36 cellular contexts compared by ENCODE assay signal in genomic region chr1:75575837-75576236, GRCh38. TPM values are rescaled to one million over a fixed set of nuclear protein-coding genes. Genes with fewer than 3 reads are reported as not detected.
"Had no signal": no experiment of that assay in that cellular context is flagged by ENCODE, and none has a peak within 500 bp of the region (broad histone marks: within the 10 kb centered on the region; RNA-seq: fewer than 3 reads in every experiment).

No MANE protein-coding gene starts in this region.

- ATAC-seq: activated naive CD4-positive, alpha-beta T cell treated with anti-CD3 and anti-CD28 coated beads, Interleukin-2, amount 50 U/mL, for 72 hours; activated naive CD8-positive, alpha-beta T cell treated with anti-CD3 and anti-CD28 coated beads, Interleukin-2, amount 50 U/mL, for 24 hours; activated T-cell treated with anti-CD3 and anti-CD28 coated beads, Interleukin-2, amount 50 U/mL, for 4 hours; activated T-cell treated with anti-CD3 and anti-CD28 coated beads, Interleukin-2, amount 50 U/mL, for 72 hours; activated T-helper 17 cell treated with anti-CD3 and anti-CD28 coated beads, Interleukin-2, amount 50 U/mL, for 72 hours; body of pancreas had no signal

- H3K27ac ChIP-seq: adrenal gland, ascending aorta, body of pancreas, brain microvascular endothelial cell, breast epithelium, cardiac muscle cell had no signal

- H3K4me3 Mint-ChIP-seq: activated naive CD4-positive, alpha-beta T cell treated with anti-CD3 and anti-CD28 coated beads for 36 hours; activated naive CD4-positive, alpha-beta T cell treated with anti-CD3 and anti-CD28 coated beads, Interleukin-2, amount 10 ng/mL, durations not matched to agents 7 days and 5 days; activated naive CD4-positive, alpha-beta T cell treated with anti-CD3 and anti-CD28 coated beads, Interleukin-2, amount 50 U/mL, for 24 hours; activated naive CD8-positive, alpha-beta T cell; activated naive CD8-positive, alpha-beta T cell treated with anti-CD3 and anti-CD28 coated beads for 36 hours; activated naive CD8-positive, alpha-beta T cell treated with anti-CD3 and anti-CD28 coated beads, Interleukin-2, amount 10 ng/mL, durations not matched to agents 7 days and 5 days; activated naive CD8-positive, alpha-beta T cell treated with anti-CD3 and anti-CD28 coated beads, Interleukin-2, amount 50 U/mL, for 24 hours; activated T-cell treated with anti-CD3 and anti-CD28 coated beads, Interleukin-2, amount 50 U/mL, for 24 hours; activated T-cell treated with anti-CD3 and anti-CD28 coated beads, Interleukin-2, amount 50 U/mL, for 4 hours; activated T-cell treated with anti-CD3 and anti-CD28 coated beads, Interleukin-2, amount 50 U/mL, for 72 hours; activated T-helper 1 cell treated with anti-CD3 and anti-CD28 coated beads, Interleukin-12 subunit alpha, Interleukin-12 subunit beta, Interleukin-2, Interleukin-4 antibody, amounts not matched to agents 30 ng/mL and 10 ng/mL and 1 ng/mL, durations not matched to agents 14 hours and 24 hours and 36 hours; activated T-helper 17 cell treated with anti-CD3 and anti-CD28 coated beads, Interleukin-2, amount 50 U/mL, for 72 hours; brain; central memory CD8-positive, alpha-beta T cell had no signal

- H3K4me1 ChIP-seq: adrenal gland, ascending aorta, body of pancreas, breast epithelium had no signal

- H3K27me3 Mint-ChIP-seq: activated naive CD4-positive, alpha-beta T cell treated with anti-CD3 and anti-CD28 coated beads, Interleukin-2, amount 10 ng/mL, durations not matched to agents 7 days and 5 days; brain had no signal

- H3K36me3 Mint-ChIP-seq: activated naive CD4-positive, alpha-beta T cell treated with anti-CD3 and anti-CD28 coated beads, Interleukin-2, amount 10 ng/mL, durations not matched to agents 7 days and 5 days; activated naive CD4-positive, alpha-beta T cell treated with anti-CD3 and anti-CD28 coated beads, Interleukin-2, amount 50 U/mL, for 24 hours; activated naive CD4-positive, alpha-beta T cell treated with anti-CD3 and anti-CD28 coated beads, Interleukin-2, amount 50 U/mL, for 72 hours; activated naive CD8-positive, alpha-beta T cell; activated naive CD8-positive, alpha-beta T cell treated with anti-CD3 and anti-CD28 coated beads for 36 hours; activated naive CD8-positive, alpha-beta T cell treated with anti-CD3 and anti-CD28 coated beads, Interleukin-2, amount 10 ng/mL, durations not matched to agents 7 days and 5 days; brain had no signal

- H3K9me3 ChIP-seq: adrenal gland, ascending aorta, body of pancreas, breast epithelium had no signal

- DNase-seq: activated effector memory CD4-positive, alpha-beta T cell treated with anti-CD3 and anti-CD28 coated beads, Interleukin-2, amount 50 U/mL, for 16 hours; activated effector memory CD4-positive, alpha-beta T cell treated with Interleukin-2 at 50 U/mL for 16 hours; activated gamma-delta T cell; activated gamma-delta T cell treated with Interleukin-2 at 50 U/mL for 16 hours; activated naive CD4-positive, alpha-beta T cell; activated naive CD4-positive, alpha-beta T cell treated with anti-CD3 and anti-CD28 coated beads for 36 hours; activated naive CD4-positive, alpha-beta T cell treated with anti-CD3 and anti-CD28 coated beads, Interleukin-2, amount 10 ng/mL, durations not matched to agents 7 days and 5 days; activated naive CD4-positive, alpha-beta T cell treated with anti-CD3 and anti-CD28 coated beads, Interleukin-2, amount 50 U/mL, for 16 hours; activated naive CD4-positive, alpha-beta T cell treated with Interleukin-2 at 50 U/mL for 16 hours; activated naive CD8-positive, alpha-beta T cell treated with anti-CD3 and anti-CD28 coated beads for 36 hours; activated naive CD8-positive, alpha-beta T cell treated with anti-CD3 and anti-CD28 coated beads, Interleukin-2, amount 10 ng/mL, durations not matched to agents 7 days and 5 days; activated naive CD8-positive, alpha-beta T cell treated with anti-CD3 and anti-CD28 coated beads, Interleukin-2, amount 50 U/mL, for 24 hours; activated T-cell treated with anti-CD3 and anti-CD28 coated beads, Interleukin-2, amount 50 U/mL, for 24 hours; activated T-cell treated with anti-CD3 and anti-CD28 coated beads, Interleukin-2, amount 50 U/mL, for 4 hours; activated T-cell treated with anti-CD3 and anti-CD28 coated beads, Interleukin-2, amount 50 U/mL, for 48 hours; activated T-cell treated with anti-CD3 and anti-CD28 coated beads, Interleukin-2, amount 50 U/mL, for 72 hours; adrenal gland; amniotic stem cell; amygdala; anterior cingulate cortex; aorta; body of pancreas; brain microvascular endothelial cell; caudate nucleus; cerebellar nuclear complex had no signal

- H3K4me3 ChIP-seq: adrenal gland, ascending aorta, body of pancreas, breast epithelium, cardiac muscle cell had no signal

- H3K4me1 Mint-ChIP-seq: activated naive CD4-positive, alpha-beta T cell treated with anti-CD3 and anti-CD28 coated beads, Interleukin-2, amount 10 ng/mL, durations not matched to agents 7 days and 5 days; activated naive CD4-positive, alpha-beta T cell treated with anti-CD3 and anti-CD28 coated beads, Interleukin-2, amount 50 U/mL, for 24 hours; activated naive CD8-positive, alpha-beta T cell treated with anti-CD3 and anti-CD28 coated beads for 36 hours; activated naive CD8-positive, alpha-beta T cell treated with anti-CD3 and anti-CD28 coated beads, Interleukin-2, amount 10 ng/mL, durations not matched to agents 7 days and 5 days; activated naive CD8-positive, alpha-beta T cell treated with anti-CD3 and anti-CD28 coated beads, Interleukin-2, amount 50 U/mL, for 24 hours; activated T-helper 17 cell treated with anti-CD3 and anti-CD28 coated beads, Interleukin-2, amount 50 U/mL, for 72 hours; central memory CD8-positive, alpha-beta T cell had no signal

- H3K27me3 ChIP-seq: adrenal gland, ascending aorta, body of pancreas, brain microvascular endothelial cell, breast epithelium, cardiac muscle cell had no signal

- H3K27ac Mint-ChIP-seq: activated naive CD4-positive, alpha-beta T cell treated with anti-CD3 and anti-CD28 coated beads for 36 hours; activated naive CD4-positive, alpha-beta T cell treated with anti-CD3 and anti-CD28 coated beads, Interleukin-2, amount 10 ng/mL, durations not matched to agents 7 days and 5 days; activated naive CD4-positive, alpha-beta T cell treated with anti-CD3 and anti-CD28 coated beads, Interleukin-2, amount 50 U/mL, for 24 hours; activated naive CD4-positive, alpha-beta T cell treated with anti-CD3 and anti-CD28 coated beads, Interleukin-2, amount 50 U/mL, for 72 hours; activated naive CD8-positive, alpha-beta T cell; activated naive CD8-positive, alpha-beta T cell treated with anti-CD3 and anti-CD28 coated beads for 36 hours; activated naive CD8-positive, alpha-beta T cell treated with anti-CD3 and anti-CD28 coated beads, Interleukin-2, amount 10 ng/mL, durations not matched to agents 7 days and 5 days; activated naive CD8-positive, alpha-beta T cell treated with anti-CD3 and anti-CD28 coated beads, Interleukin-2, amount 50 U/mL, for 24 hours; activated T-cell treated with anti-CD3 and anti-CD28 coated beads, Interleukin-2, amount 50 U/mL, for 24 hours; activated T-cell treated with anti-CD3 and anti-CD28 coated beads, Interleukin-2, amount 50 U/mL, for 72 hours; activated T-helper 1 cell treated with anti-CD3 and anti-CD28 coated beads, Interleukin-12 subunit alpha, Interleukin-12 subunit beta, Interleukin-2, Interleukin-4 antibody, amounts not matched to agents 30 ng/mL and 10 ng/mL and 1 ng/mL, durations not matched to agents 14 hours and 24 hours and 36 hours; activated T-helper 17 cell treated with anti-CD3 and anti-CD28 coated beads, Interleukin-2, amount 50 U/mL, for 72 hours; activated T-helper 2 cell treated with anti-CD3 and anti-CD28 coated beads, Interferon-gamma antibody, Interleukin-2, Interleukin-4, amounts not matched to agents 10 μg/mL and 5 μg/mL and 100 μg/mL, durations not matched to agents 14 hours and 24 hours and 36 hours; brain had no signal

- H3K9me3 Mint-ChIP-seq: activated naive CD4-positive, alpha-beta T cell treated with anti-CD3 and anti-CD28 coated beads for 36 hours; activated naive CD4-positive, alpha-beta T cell treated with anti-CD3 and anti-CD28 coated beads, Interleukin-2, amount 10 ng/mL, durations not matched to agents 7 days and 5 days; activated naive CD4-positive, alpha-beta T cell treated with anti-CD3 and anti-CD28 coated beads, Interleukin-2, amount 50 U/mL, for 24 hours; activated naive CD4-positive, alpha-beta T cell treated with anti-CD3 and anti-CD28 coated beads, Interleukin-2, amount 50 U/mL, for 72 hours; activated naive CD8-positive, alpha-beta T cell treated with anti-CD3 and anti-CD28 coated beads for 36 hours; activated naive CD8-positive, alpha-beta T cell treated with anti-CD3 and anti-CD28 coated beads, Interleukin-2, amount 10 ng/mL, durations not matched to agents 7 days and 5 days; activated naive CD8-positive, alpha-beta T cell treated with anti-CD3 and anti-CD28 coated beads, Interleukin-2, amount 50 U/mL, for 24 hours; activated T-cell treated with anti-CD3 and anti-CD28 coated beads, Interleukin-2, amount 50 U/mL, for 24 hours; activated T-cell treated with anti-CD3 and anti-CD28 coated beads, Interleukin-2, amount 50 U/mL, for 4 hours; activated T-cell treated with anti-CD3 and anti-CD28 coated beads, Interleukin-2, amount 50 U/mL, for 72 hours; activated T-helper 1 cell treated with anti-CD3 and anti-CD28 coated beads, Interleukin-12 subunit alpha, Interleukin-12 subunit beta, Interleukin-2, Interleukin-4 antibody, amounts not matched to agents 30 ng/mL and 10 ng/mL and 1 ng/mL, durations not matched to agents 14 hours and 24 hours and 36 hours; activated T-helper 17 cell treated with anti-CD3 and anti-CD28 coated beads, Interleukin-2, amount 50 U/mL, for 72 hours; activated T-helper 2 cell treated with anti-CD3 and anti-CD28 coated beads, Interferon-gamma antibody, Interleukin-2, Interleukin-4, amounts not matched to agents 10 μg/mL and 5 μg/mL and 100 μg/mL, durations not matched to agents 14 hours and 24 hours and 36 hours; brain; central memory CD8-positive, alpha-beta T cell had no signal

- H3K36me3 ChIP-seq: adrenal gland, ascending aorta, brain microvascular endothelial cell, breast epithelium, cardiac muscle cell had no signal

RNA-seq across cellular contexts. Expression of gene SLC44A5, which starts 35.1 kb away (rescaled TPM):
- total RNA-seq: activated T-helper 1 cell treated with anti-CD3 and anti-CD28 coated beads, Interleukin-12 subunit alpha, Interleukin-12 subunit beta, Interleukin-2, Interleukin-4 antibody, amounts not matched to agents 30 ng/mL and 10 ng/mL and 1 ng/mL, durations not matched to agents 14 hours and 24 hours and 36 hours; activated T-helper 2 cell treated with anti-CD3 and anti-CD28 coated beads, Interferon-gamma antibody, Interleukin-2, Interleukin-4, amounts not matched to agents 10 μg/mL and 5 μg/mL and 100 μg/mL, durations not matched to agents 14 hours and 24 hours and 36 hours; ascending aorta had no signal
